In the genomic region with DNA sequence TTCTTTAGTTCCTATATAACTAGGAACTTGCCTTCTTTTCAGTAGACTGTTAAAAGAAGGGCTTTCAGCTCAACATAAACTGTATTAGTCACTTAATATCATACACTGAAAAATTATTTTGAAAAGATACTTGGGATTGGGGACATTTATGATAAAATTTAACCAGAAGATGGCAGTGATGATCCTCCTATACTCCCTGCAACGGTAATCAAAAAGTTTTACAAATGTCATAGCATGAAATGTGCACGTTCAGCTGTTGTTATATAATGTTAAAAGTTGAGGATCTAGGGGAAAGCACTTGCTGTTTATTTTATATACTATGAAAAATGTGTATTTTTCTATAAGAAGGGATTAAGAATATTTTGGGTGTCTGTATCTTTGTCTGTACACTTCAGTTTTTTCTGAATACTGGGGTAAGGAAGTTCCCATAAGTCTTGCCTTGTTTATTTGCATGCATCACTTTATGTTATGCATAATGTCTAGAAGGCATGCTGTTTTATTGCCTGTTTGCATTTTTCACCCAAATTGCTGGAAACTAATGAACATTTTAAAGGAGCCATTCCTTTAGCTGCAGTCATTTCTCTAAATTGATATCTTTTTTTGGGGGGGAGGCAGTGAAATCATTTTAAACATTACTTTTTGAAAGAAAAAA, we compare ENCODE assay signal across 8 cellular contexts. TPM values are rescaled to one million over a fixed set of nuclear protein-coding genes. Genes with fewer than 3 reads are reported as not detected.
DNase-seq lines count a peak whose midpoint lies in the region; ATAC-seq and TF ChIP-seq lines count a peak whose summit lies in the region.

No MANE protein-coding gene starts in this region.

- TF ChIP-seq POLR2A in adrenal gland (IDR thresholded peaks at IDR 0.05) (no peak), right lobe of liver (IDR thresholded peaks at IDR 0.05) (no peak)

- TF ChIP-seq CTCF in adrenal gland (IDR thresholded peaks at IDR 0.05) (peak in 5 of 6 experiments; percentile 12 to 52 (median 38)), right lobe of liver (IDR thresholded peaks at IDR 0.05) (peak; percentile 31 to 57 (median 56))

- in situ Hi-C loops in KBM-7 (cut with MboI; ENCODE audit: low pct_unique_long_range_greater_than_20kb, low sequenced_read_pairs), result loop anchor here (25.0 kb wide), 2 partner anchors 406 to 756 kb away; a partner anchor contains a TSS

- H3K9me3 ChIP-seq in adrenal gland (replicated peaks in 1 of 3) (no peaks in the 10 kb centered on the region), right lobe of liver (no peaks in the 10 kb centered on the region)

- H3K4me3 ChIP-seq in adrenal gland, result no peak overlapping the region
- no peak overlapping the region for H3K4me3 ChIP-seq in right lobe of liver

- DNase-seq in EL, result peak; percentile 41
- peak; percentile 68 for DNase-seq in KBM-7
- no peak for DNase-seq in adrenal gland
- no peak for DNase-seq in right lobe of liver
- DNase-seq in SK-N-DZ (ENCODE audit: low spot score), result no peak
- DNase-seq in stimulated activated CD4-positive, alpha-beta T cell treated with anti-CD3 and anti-CD28 coated beads, Interleukin-1b, Interleukin-23, amount 100 ng/mL, for 48 hours, result no peak
- no peak for DNase-seq in NCI-H187 treated with DMSO at 0.1 percent for 48 hours (lab: John Stamatoyannopoulos, UW)

- WGBS in adrenal gland, 4 donors, result 4 to 10% (median 6%) methylated on average over 2 of the region's 2 CpGs
- WGBS in right lobe of liver (ENCODE audit: insufficient coverage, low coverage, low lambda C conversion rate, missing lambda C conversion rate), result 7% methylated on average over 2 of the region's 2 CpGs

- no peak overlapping the region for H3K27ac ChIP-seq in adrenal gland
- H3K27ac ChIP-seq in right lobe of liver, result no peak overlapping the region

- H3K27me3 ChIP-seq in adrenal gland, result no peaks in the 10 kb centered on the region
- no peaks in the 10 kb centered on the region for H3K27me3 ChIP-seq in right lobe of liver

- no peaks in the 10 kb centered on the region for H3K36me3 ChIP-seq in adrenal gland (replicated peaks in 1 of 2)
- H3K36me3 ChIP-seq in right lobe of liver, result no peaks in the 10 kb centered on the region

- intact Hi-C loops in adrenal gland (cut with DNase I) (loop anchor here in 1 of 2 donors (10.0 kb wide), 1 partner anchor 399 kb away; a partner anchor contains a TSS), right lobe of liver (cut with DNase I) (loop anchor here in 1 of 2 donors (10.0 kb wide), 1 partner anchor 399 kb away; a partner anchor contains a TSS)

- peaks cover 9 to 42% of the 10 kb centered on the region in 2 donors for H3K4me1 ChIP-seq in adrenal gland (replicated peaks in 1 of 2)
- H3K4me1 ChIP-seq in right lobe of liver, result peaks cover 0 to 7% (median 0%) of the 10 kb centered on the region in 4 donors

- peak; percentile 56 to 66 (median 62) for ATAC-seq in right lobe of liver
- no peak for ATAC-seq in GM21423 (IDR thresholded peaks at IDR 0.05; ENCODE audit: unreplicated experiment)

RNA-seq across cellular contexts. Expression of a gene that starts 19.0 kb away (rescaled TPM):
- total RNA-seq in adrenal gland (100 to 1,000 TPM in 2 of 8 donors, 10 to 100 TPM in 6; 65.5 to 130 (median 87.3) TPM), right lobe of liver (10 to 100 TPM; 19.1 to 33.6 (median 28.6) TPM)
- polyA plus RNA-seq in adrenal gland, result 100 to 1,000 TPM in 1 of 3 donors, 10 to 100 TPM in 2; 55.5 to 146 (median 73.8) TPM
- polyA plus RNA-seq in SK-N-DZ (2014; cell fraction: cytosol; rRNA removed), result 176 and 182 TPM in 2 replicates
- 106 and 109 TPM in 2 replicates for polyA plus RNA-seq in SK-N-DZ (2014; cell fraction: nucleus; rRNA removed)

Comparison
In these comparisons a context has a peak if more than half of its experiments do, and no peak if none do; other contexts are left out.
1. DNase-seq: peak in EL (single experiment) and KBM-7 (single experiment); none in adrenal gland (0 of 7), right lobe of liver (0 of 3), SK-N-DZ (single experiment), stimulated activated CD4-positive, alpha-beta T cell treated with anti-CD3 and anti-CD28 coated beads, Interleukin-1b, Interleukin-23, amount 100 ng/mL, for 48 hours (single experiment) and NCI-H187 treated with DMSO at 0.1 percent for 48 hours (single experiment).